ENCODE assay signal across 8 cellular contexts in the genomic region with DNA sequence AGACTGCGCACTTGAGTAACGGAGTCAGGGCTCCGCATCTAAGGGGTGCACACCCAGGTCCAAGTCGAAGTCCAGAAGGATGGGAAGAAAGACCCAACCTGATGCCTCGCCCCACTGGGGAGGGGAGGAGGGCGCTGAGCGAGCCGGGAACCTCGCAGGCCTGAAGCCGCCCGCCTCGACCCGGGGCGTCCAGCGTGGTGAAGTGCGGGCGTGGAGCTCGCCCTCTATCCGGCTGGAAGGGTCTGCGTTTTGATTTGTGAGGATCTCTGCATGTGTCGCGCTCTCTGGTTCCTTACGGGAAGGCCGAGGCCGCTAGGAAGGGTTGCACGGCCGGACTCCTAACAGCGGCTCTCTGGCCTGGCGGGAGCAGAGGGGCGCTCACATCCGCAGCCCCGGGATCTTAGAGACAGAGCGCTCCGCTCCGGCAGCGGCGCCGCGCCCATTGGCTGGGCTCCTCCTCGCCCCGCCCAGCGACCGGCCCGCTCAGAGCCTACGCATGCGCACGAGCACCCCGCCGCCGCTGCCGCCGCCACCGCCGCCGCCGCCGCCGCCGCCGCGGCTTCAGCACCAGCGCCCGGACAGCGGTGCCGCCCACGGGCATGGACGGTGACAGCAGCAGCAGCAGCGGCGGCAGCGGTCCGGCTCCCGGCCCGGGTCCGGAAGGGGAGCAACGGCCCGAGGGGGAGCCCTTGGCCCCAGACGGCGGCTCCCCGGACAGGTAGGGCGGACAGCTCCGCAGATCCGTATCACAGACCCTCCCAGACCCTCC. TPM values are rescaled to one million over a fixed set of nuclear protein-coding genes. Genes with fewer than 3 reads are reported as not detected.
DNase-seq lines count a peak whose midpoint lies in the region; ATAC-seq and TF ChIP-seq lines count a peak whose summit lies in the region.

A gene with protein sequence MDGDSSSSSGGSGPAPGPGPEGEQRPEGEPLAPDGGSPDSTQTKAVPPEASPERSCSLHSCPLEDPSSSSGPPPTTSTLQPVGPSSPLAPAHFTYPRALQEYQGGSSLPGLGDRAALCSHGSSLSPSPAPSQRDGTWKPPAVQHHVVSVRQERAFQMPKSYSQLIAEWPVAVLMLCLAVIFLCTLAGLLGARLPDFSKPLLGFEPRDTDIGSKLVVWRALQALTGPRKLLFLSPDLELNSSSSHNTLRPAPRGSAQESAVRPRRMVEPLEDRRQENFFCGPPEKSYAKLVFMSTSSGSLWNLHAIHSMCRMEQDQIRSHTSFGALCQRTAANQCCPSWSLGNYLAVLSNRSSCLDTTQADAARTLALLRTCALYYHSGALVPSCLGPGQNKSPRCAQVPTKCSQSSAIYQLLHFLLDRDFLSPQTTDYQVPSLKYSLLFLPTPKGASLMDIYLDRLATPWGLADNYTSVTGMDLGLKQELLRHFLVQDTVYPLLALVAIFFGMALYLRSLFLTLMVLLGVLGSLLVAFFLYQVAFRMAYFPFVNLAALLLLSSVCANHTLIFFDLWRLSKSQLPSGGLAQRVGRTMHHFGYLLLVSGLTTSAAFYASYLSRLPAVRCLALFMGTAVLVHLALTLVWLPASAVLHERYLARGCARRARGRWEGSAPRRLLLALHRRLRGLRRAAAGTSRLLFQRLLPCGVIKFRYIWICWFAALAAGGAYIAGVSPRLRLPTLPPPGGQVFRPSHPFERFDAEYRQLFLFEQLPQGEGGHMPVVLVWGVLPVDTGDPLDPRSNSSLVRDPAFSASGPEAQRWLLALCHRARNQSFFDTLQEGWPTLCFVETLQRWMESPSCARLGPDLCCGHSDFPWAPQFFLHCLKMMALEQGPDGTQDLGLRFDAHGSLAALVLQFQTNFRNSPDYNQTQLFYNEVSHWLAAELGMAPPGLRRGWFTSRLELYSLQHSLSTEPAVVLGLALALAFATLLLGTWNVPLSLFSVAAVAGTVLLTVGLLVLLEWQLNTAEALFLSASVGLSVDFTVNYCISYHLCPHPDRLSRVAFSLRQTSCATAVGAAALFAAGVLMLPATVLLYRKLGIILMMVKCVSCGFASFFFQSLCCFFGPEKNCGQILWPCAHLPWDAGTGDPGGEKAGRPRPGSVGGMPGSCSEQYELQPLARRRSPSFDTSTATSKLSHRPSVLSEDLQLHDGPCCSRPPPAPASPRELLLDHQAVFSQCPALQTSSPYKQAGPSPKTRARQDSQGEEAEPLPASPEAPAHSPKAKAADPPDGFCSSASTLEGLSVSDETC (N-terminal part only) (plus strand): TSS at position 497 of the 769 bp plus-strand sequence. CDS start 103 bp downstream, at position 600.

- POLR2A ChIA-PET in AG04450 (lab: Yijun Ruan, JAX), result no interaction called here
- POLR2A ChIA-PET in activated CD4-positive, alpha-beta T cell treated with anti-CD3 and anti-CD28 coated beads for 36 hours (lab: Charles Lee), result interaction anchor here (0.5 kb wide), 1 partner anchor 783 kb away, joined by 3 read pairs; no protein-coding TSS in a partner anchor

- CTCF ChIA-PET in AG04450 (lab: Charles Lee), result interaction anchor here (0.9 to 1.8 kb wide), 4 partner anchors 11 to 20 kb away, joined by 3 to 12 read pairs (median 6); no protein-coding TSS in a partner anchor
- CTCF ChIA-PET in activated CD4-positive, alpha-beta T cell treated with anti-CD3 and anti-CD28 coated beads for 36 hours (lab: Charles Lee), result interaction anchor here (0.8 to 1.2 kb wide), 6 partner anchors 9 to 82 kb away, joined by 3 to 5 read pairs (median 3); a partner anchor contains a TSS

- no peaks in the 10 kb centered on the region; the same call in 1 of the 2 replicates for H3K9me3 ChIP-seq in AG04450 (ENCODE audit: control insufficient read depth, insufficient read depth, low read length)

- H3K36me3 ChIP-seq in kidney epithelial cell (ENCODE audit: control insufficient read depth, insufficient read depth, low read length), result no peaks in the 10 kb centered on the region

- H3K27me3 ChIP-seq in AG04450 (ENCODE audit: control insufficient read depth, insufficient read depth, low read length) (peaks cover 35% of the 10 kb centered on the region), kidney epithelial cell (ENCODE audit: control insufficient read depth, insufficient read depth, low read length) (peaks cover 32% of the 10 kb centered on the region)

- peak within 1 kb of the TSS; percentile 20 for H3K27ac Mint-ChIP-seq in activated CD4-positive, alpha-beta T cell treated with anti-CD3 and anti-CD28 coated beads for 36 hours

- H3K27ac ChIP-seq in AG04450 (ENCODE audit: low read depth, low read length), result peak within 1 kb of the TSS; percentile 2

- no peak for DNase-seq in AG04450 (ENCODE audit: low read depth, low spot score)
- peak; percentile 73 to 88 for DNase-seq in NCI-H524 (lab: John Stamatoyannopoulos, UW)
- DNase-seq in activated CD4-positive, alpha-beta T cell treated with anti-CD3 and anti-CD28 coated beads for 36 hours, result peak; percentile 93
- DNase-seq in cerebellum (ENCODE audit: low spot score), result peak; percentile 95
- DNase-seq in kidney epithelial cell (ENCODE audit: low read depth), result no peak
- peak; percentile 92 for DNase-seq in stimulated activated CD4-positive, alpha-beta T cell treated with anti-CD3 and anti-CD28 coated beads, Interleukin-15, amount 100 ng/mL, for 24 hours

- H3K36me3 Mint-ChIP-seq in activated CD4-positive, alpha-beta T cell treated with anti-CD3 and anti-CD28 coated beads for 36 hours (ENCODE audit: low read depth), result no peaks in the 10 kb centered on the region

- peak within 1 kb of the TSS; percentile 57 for H3K4me3 ChIP-seq in AG04450 (ENCODE audit: low read depth, low read length)
- peak within 1 kb of the TSS; percentile 39 for H3K4me3 ChIP-seq in kidney epithelial cell (ENCODE audit: low read depth, low read length)

- H3K4me3 Mint-ChIP-seq in activated CD4-positive, alpha-beta T cell treated with anti-CD3 and anti-CD28 coated beads for 36 hours, result peak within 1 kb of the TSS; percentile 67

- intact Hi-C loops in activated CD4-positive, alpha-beta T cell treated with anti-CD3 and anti-CD28 coated beads for 36 hours (cut with DNase I, micrococcal nuclease), result loop anchor here in 1 of 2 experiments (1.0 kb wide), 5 partner anchors 10 to 82 kb away; a partner anchor contains a TSS

- H3K4me1 Mint-ChIP-seq in activated CD4-positive, alpha-beta T cell treated with anti-CD3 and anti-CD28 coated beads for 36 hours, result peaks cover 3% of the 10 kb centered on the region

- H3K9me3 Mint-ChIP-seq in activated CD4-positive, alpha-beta T cell treated with anti-CD3 and anti-CD28 coated beads for 36 hours (ENCODE audit: low read depth), result no peaks in the 10 kb centered on the region

- peak; percentile 78 for ATAC-seq in GM18909 (IDR thresholded peaks at IDR 0.05; ENCODE audit: poor library complexity, unreplicated experiment)
- ATAC-seq in HG03175 (IDR thresholded peaks at IDR 0.05; ENCODE audit: unreplicated experiment), result peak; percentile 81
- ATAC-seq in activated CD4-positive, alpha-beta T cell treated with anti-CD3 and anti-CD28 coated beads for 36 hours, result peak; percentile 94

- peaks cover 7% of the 10 kb centered on the region for H3K27me3 Mint-ChIP-seq in activated CD4-positive, alpha-beta T cell treated with anti-CD3 and anti-CD28 coated beads for 36 hours

- TF ChIP-seq CTCF in AG04450 (IDR thresholded peaks at IDR 0.05; ENCODE audit: low read depth, low read length) (no peak), kidney epithelial cell (IDR thresholded peaks at IDR 0.05; ENCODE audit: insufficient read depth, low read length, poor library complexity, severe bottlenecking) (no peak)

RNA-seq across cellular contexts. Expression of the gene that starts here (rescaled TPM):
- 0.11 and 0.36 TPM in 2 replicates for polyA plus RNA-seq in AG04450 (2011; rRNA removed)
- polyA minus RNA-seq in AG04450 (2011; rRNA and poly(A)+ RNA removed), result 0.09 TPM in 2 replicates
- total RNA-seq in activated CD4-positive, alpha-beta T cell treated with anti-CD3 and anti-CD28 coated beads for 36 hours, result under 1 TPM; 0.02 to 0.04 TPM
- total RNA-seq in cerebellum (30.9 TPM), kidney epithelial cell (2.2 and 3.2 TPM in 2 replicates)

Comparison
In these comparisons a context has a peak if more than half of its experiments do, and no peak if none do; other contexts are left out.
1. Peak in DNase-seq and ATAC-seq in activated CD4-positive, alpha-beta T cell treated with anti-CD3 and anti-CD28 coated beads for 36 hours; RNA of the gene not detected or under 1 TPM.
2. DNase-seq: peak in NCI-H524 (2 of 2), cerebellum (single experiment) and stimulated activated CD4-positive, alpha-beta T cell treated with anti-CD3 and anti-CD28 coated beads, Interleukin-15, amount 100 ng/mL, for 24 hours (single experiment); none in AG04450 (single experiment) and kidney epithelial cell (single experiment).
3. Peak in every context shown above with its lines, with median percentiles within 50 percentile points of each other: ATAC-seq.